7 cellular contexts compared by ENCODE assay signal in genomic region chr10:28678687-28679457, GRCh38. TPM values are rescaled to one million over a fixed set of nuclear protein-coding genes. Genes with fewer than 3 reads are reported as not detected.
DNase-seq lines count a peak whose midpoint lies in the region; ATAC-seq and TF ChIP-seq lines count a peak whose summit lies in the region.

No MANE protein-coding gene starts in this region.

- POLR2A ChIA-PET in HEK293 (lab: Yijun Ruan, JAX), result interaction anchor here (0.6 to 2.2 kb wide), 5 partner anchors 10 to 1079 kb away, joined by 3 to 11 read pairs (median 3); no protein-coding TSS in a partner anchor
- POLR2A ChIA-PET in naive thymus-derived CD8-positive, alpha-beta T cell (lab: Charles Lee), result no interaction called here

- H3K36me3 ChIP-seq in HEK293 (ENCODE audit: control insufficient read depth in 2 of 2, insufficient read depth in 1 of 2, low read length in 2 of 2) (peaks cover 10 to 34% of the 10 kb centered on the region in 2 experiments; a peak in 2 of 3 replicates), OCI-LY1 (ENCODE audit: insufficient read depth, low read length) (no peaks in the 10 kb centered on the region)

- no peaks in the 10 kb centered on the region for H3K36me3 Mint-ChIP-seq in effector memory CD8-positive, alpha-beta T cell (ENCODE audit: insufficient read depth)
- H3K36me3 Mint-ChIP-seq in naive thymus-derived CD8-positive, alpha-beta T cell, result peaks cover 0 to 2% (median 0%) of the 10 kb centered on the region in 3 donors

- H3K9me3 ChIP-seq in HEK293 (ENCODE audit: control insufficient read depth, insufficient read depth, low read depth, low read length) (no peaks in the 10 kb centered on the region), OCI-LY1 (ENCODE audit: low read length) (no peaks in the 10 kb centered on the region)

- H3K4me3 Mint-ChIP-seq in effector memory CD8-positive, alpha-beta T cell, result peak overlapping the region; percentile 82 to 86
- peak overlapping the region; percentile 73 to 87 (median 82) for H3K4me3 Mint-ChIP-seq in naive thymus-derived CD8-positive, alpha-beta T cell

- H4K20me1 ChIP-seq in OCI-LY1 (ENCODE audit: insufficient read depth, low read length), result no peaks in the 10 kb centered on the region

- H3K4me2 ChIP-seq in OCI-LY1 (ENCODE audit: low read length), result peak overlapping the region; percentile 87

- no peaks in the 10 kb centered on the region for H3K79me2 ChIP-seq in OCI-LY1 (ENCODE audit: insufficient read depth, low read length)

- 0 out of 2 replicates have a peak, but pooled peaks cover 9% of the 10 kb centered on the region for H3K27me3 ChIP-seq in OCI-LY1 (ENCODE audit: insufficient read depth, low read length)

- H3K9me2 ChIP-seq in OCI-LY1 (ENCODE audit: low read depth, low read length), result no peaks in the 10 kb centered on the region

- peaks cover 19 to 23% of the 10 kb centered on the region in 2 donors for H3K4me1 Mint-ChIP-seq in effector memory CD8-positive, alpha-beta T cell (ENCODE audit: low read depth in 2 of 2)
- H3K4me1 Mint-ChIP-seq in naive thymus-derived CD8-positive, alpha-beta T cell, result peaks cover 9 to 29% (median 24%) of the 10 kb centered on the region in 4 donors

- DNase-seq in effector memory CD8-positive, alpha-beta T cell, result no peak
- peak in 2 of 10 donors; percentile 5 to 8 for DNase-seq in naive thymus-derived CD8-positive, alpha-beta T cell
- DNase-seq in stimulated activated CD4-positive, alpha-beta T cell treated with anti-CD3 and anti-CD28 coated beads, Interleukin-2, amount 100 ng/mL, for 24 hours, result no peak
- no peak for DNase-seq in NCI-H1694 (lab: John Stamatoyannopoulos, UW)

- no peaks in the 10 kb centered on the region for H3K9me3 Mint-ChIP-seq in effector memory CD8-positive, alpha-beta T cell
- H3K9me3 Mint-ChIP-seq in naive thymus-derived CD8-positive, alpha-beta T cell, result no peaks in the 10 kb centered on the region

- no peak for ATAC-seq in effector memory CD8-positive, alpha-beta T cell (replicated peaks)
- no peak for ATAC-seq in naive thymus-derived CD8-positive, alpha-beta T cell
- ATAC-seq in GM21717 (IDR thresholded peaks at IDR 0.05; ENCODE audit: unreplicated experiment), result no peak

- no peaks in the 10 kb centered on the region for H3F3A ChIP-seq in OCI-LY1 (ENCODE audit: insufficient read depth, low read length)

- CTCF ChIA-PET in HEK293 (lab: Yijun Ruan, JAX), result interaction anchor here (0.7 to 1.4 kb wide), 6 partner anchors 9 to 314 kb away, joined by 3 to 5 read pairs (median 4); no protein-coding TSS in a partner anchor

- H3K4me3 ChIP-seq in HEK293 (ENCODE audit: low read depth, low read length), result peak overlapping the region; percentile 82
- H3K4me3 ChIP-seq in OCI-LY1 (ENCODE audit: low read depth, low read length, poor library complexity, severe bottlenecking), result no peak overlapping the region

- peak overlapping the region in 1 of 2 donors; percentile 88 for H3K27ac Mint-ChIP-seq in effector memory CD8-positive, alpha-beta T cell
- H3K27ac Mint-ChIP-seq in naive thymus-derived CD8-positive, alpha-beta T cell, result peak overlapping the region in 4 of 10 donors; percentile 15 to 34 (median 26)

- TF ChIP-seq CTCF in HEK293 (tag by site-specific recombination; IDR thresholded peaks at IDR 0.05) (no peak), OCI-LY1 (IDR thresholded peaks at IDR 0.05; ENCODE audit: low read length) (no peak)

- peaks cover 5% of the 10 kb centered on the region; the same call in 1 of the 2 replicates for H3K4me1 ChIP-seq in HEK293 (ENCODE audit: control insufficient read depth, insufficient read depth, low read length)
- peaks cover 10% of the 10 kb centered on the region for H3K4me1 ChIP-seq in OCI-LY1 (ENCODE audit: insufficient read depth, low read length, severe bottlenecking)

- no peak overlapping the region for H2AFZ ChIP-seq in OCI-LY1 (ENCODE audit: low read length)

- H3K27ac ChIP-seq in HEK293 (ENCODE audit: extremely low read depth, low read depth, low read length) (peak overlapping the region; percentile 92), OCI-LY1 (ENCODE audit: low read depth, low read length, poor library complexity, severe bottlenecking) (no peak overlapping the region)

- H3K27me3 Mint-ChIP-seq in effector memory CD8-positive, alpha-beta T cell, result peaks cover 66 to 71% of the 10 kb centered on the region in 2 donors
- H3K27me3 Mint-ChIP-seq in naive thymus-derived CD8-positive, alpha-beta T cell, result peaks cover 36 to 75% (median 67%) of the 10 kb centered on the region in 5 donors

- H3K9ac ChIP-seq in OCI-LY1 (ENCODE audit: low read length), result no peak overlapping the region

TF ChIP-seq in HEK293, 187 proteins besides CTCF, POLR2A, EP300 and RAD21 (continues in another document):
- TF ChIP-seq, protein P1, sequence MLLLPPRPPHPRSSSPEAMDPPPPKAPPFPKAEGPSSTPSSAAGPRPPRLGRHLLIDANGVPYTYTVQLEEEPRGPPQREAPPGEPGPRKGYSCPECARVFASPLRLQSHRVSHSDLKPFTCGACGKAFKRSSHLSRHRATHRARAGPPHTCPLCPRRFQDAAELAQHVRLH (tag by site-specific recombination; IDR thresholded peaks at IDR 0.05), result peak; percentile 84; the same call in 1 of the 2 replicates
- peak; percentile 53; the same call in 1 of the 2 replicates for TF ChIP-seq ZNF391 (tag by site-specific recombination; IDR thresholded peaks at IDR 0.05; ENCODE audit: borderline replicate concordance, low read depth)
- TF ChIP-seq ZNF521 (tag by site-specific recombination; IDR thresholded peaks at IDR 0.05), result no peak
- no peak for TF ChIP-seq ZNF174 (tag by site-specific recombination; IDR thresholded peaks at IDR 0.05)
- peak; percentile 95 for TF ChIP-seq IKZF3 (tag by site-specific recombination; IDR thresholded peaks at IDR 0.05)
- TF ChIP-seq BCL11B (tag by site-specific recombination; IDR thresholded peaks at IDR 0.05; ENCODE audit: low read depth), result no peak
- TF ChIP-seq ZBTB48 (tag by site-specific recombination; IDR thresholded peaks at IDR 0.05), result peak; percentile 50
- TF ChIP-seq ZNF777 (tag by site-specific recombination; IDR thresholded peaks at IDR 0.05; ENCODE audit: borderline replicate concordance), result no peak
- no peak for TF ChIP-seq ZNF214 (tag by site-specific recombination; IDR thresholded peaks at IDR 0.05; ENCODE audit: borderline replicate concordance)
- TF ChIP-seq, protein P2, sequence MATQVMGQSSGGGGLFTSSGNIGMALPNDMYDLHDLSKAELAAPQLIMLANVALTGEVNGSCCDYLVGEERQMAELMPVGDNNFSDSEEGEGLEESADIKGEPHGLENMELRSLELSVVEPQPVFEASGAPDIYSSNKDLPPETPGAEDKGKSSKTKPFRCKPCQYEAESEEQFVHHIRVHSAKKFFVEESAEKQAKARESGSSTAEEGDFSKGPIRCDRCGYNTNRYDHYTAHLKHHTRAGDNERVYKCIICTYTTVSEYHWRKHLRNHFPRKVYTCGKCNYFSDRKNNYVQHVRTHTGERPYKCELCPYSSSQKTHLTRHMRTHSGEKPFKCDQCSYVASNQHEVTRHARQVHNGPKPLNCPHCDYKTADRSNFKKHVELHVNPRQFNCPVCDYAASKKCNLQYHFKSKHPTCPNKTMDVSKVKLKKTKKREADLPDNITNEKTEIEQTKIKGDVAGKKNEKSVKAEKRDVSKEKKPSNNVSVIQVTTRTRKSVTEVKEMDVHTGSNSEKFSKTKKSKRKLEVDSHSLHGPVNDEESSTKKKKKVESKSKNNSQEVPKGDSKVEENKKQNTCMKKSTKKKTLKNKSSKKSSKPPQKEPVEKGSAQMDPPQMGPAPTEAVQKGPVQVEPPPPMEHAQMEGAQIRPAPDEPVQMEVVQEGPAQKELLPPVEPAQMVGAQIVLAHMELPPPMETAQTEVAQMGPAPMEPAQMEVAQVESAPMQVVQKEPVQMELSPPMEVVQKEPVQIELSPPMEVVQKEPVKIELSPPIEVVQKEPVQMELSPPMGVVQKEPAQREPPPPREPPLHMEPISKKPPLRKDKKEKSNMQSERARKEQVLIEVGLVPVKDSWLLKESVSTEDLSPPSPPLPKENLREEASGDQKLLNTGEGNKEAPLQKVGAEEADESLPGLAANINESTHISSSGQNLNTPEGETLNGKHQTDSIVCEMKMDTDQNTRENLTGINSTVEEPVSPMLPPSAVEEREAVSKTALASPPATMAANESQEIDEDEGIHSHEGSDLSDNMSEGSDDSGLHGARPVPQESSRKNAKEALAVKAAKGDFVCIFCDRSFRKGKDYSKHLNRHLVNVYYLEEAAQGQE (tag by site-specific recombination; IDR thresholded peaks at IDR 0.05), result no peak
- TF ChIP-seq, protein P3, sequence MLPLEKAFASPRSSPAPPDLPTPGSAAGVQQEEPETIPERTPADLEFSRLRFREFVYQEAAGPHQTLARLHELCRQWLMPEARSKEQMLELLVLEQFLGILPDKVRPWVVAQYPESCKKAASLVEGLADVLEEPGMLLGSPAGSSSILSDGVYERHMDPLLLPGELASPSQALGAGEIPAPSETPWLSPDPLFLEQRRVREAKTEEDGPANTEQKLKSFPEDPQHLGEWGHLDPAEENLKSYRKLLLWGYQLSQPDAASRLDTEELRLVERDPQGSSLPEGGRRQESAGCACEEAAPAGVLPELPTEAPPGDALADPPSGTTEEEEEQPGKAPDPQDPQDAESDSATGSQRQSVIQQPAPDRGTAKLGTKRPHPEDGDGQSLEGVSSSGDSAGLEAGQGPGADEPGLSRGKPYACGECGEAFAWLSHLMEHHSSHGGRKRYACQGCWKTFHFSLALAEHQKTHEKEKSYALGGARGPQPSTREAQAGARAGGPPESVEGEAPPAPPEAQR (tag by site-specific recombination; IDR thresholded peaks at IDR 0.05), result no peak

RNA-seq across cellular contexts. Expression of gene BAMBI, which starts 1.6 kb away (rescaled TPM):
- under 1 TPM in 1 of 2 experiments, not detected in 1; 0.19 TPM for total RNA-seq in naive thymus-derived CD8-positive, alpha-beta T cell
- not detected for polyA plus RNA-seq in naive thymus-derived CD8-positive, alpha-beta T cell
